1 cellular context compared by ENCODE assay signal in the genomic region with DNA sequence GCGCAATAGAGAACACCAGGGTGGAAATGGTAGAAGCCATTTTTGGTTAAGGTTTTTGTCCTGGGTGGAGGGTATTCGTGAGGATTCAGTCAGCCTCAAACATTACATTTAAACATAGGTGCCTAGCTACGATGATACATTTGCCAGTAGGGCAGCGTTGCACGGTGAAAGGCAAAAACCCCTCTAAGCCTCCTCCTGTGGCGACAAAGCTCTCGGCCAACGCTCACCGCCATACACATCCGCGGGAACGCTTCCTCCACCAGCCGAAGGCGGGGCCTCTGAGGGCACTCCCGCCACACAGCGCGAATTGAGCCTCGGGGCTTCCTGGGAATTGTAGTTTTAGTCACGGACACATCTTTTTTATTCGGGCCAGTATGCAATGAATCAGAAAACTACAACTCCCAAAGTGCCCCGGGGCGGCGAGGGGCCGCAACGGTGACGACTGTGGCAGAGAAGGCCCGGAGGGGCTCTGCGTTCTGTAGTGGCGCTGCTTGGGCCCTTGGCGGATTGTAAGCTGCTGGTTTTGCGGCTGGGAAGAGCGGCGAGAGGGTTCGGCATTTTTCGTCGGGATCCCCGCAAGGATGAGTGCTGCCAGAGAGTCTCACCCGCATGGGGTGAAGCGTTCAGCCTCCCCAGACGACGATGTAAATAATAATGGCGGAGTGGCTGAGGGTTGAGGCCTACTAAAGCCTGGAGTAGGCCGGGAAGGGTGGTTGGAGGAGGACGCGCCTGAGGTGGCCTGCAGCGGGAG.
A peak's percentile ranks its signal among the peaks of the same experiment; 100 is the strongest.
TF ChIP-seq lines count a peak whose summit lies in the region.

A gene (plus strand): TSS at position 450 of the 751 bp plus-strand sequence. CDS start 132 bp downstream, at position 582.

TF ChIP-seq in HepG2, 621 proteins besides CTCF, POLR2A, EP300 and RAD21 (continued from another document and continues in another):
- TF ChIP-seq, protein P1, sequence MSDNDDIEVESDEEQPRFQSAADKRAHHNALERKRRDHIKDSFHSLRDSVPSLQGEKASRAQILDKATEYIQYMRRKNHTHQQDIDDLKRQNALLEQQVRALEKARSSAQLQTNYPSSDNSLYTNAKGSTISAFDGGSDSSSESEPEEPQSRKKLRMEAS (IDR thresholded peaks at IDR 0.05), result 0 out of 2 replicates have a peak, but pooled peaks have one; percentile 49
- TF ChIP-seq CAMTA2 (CRISPR knock-in tag; IDR thresholded peaks at IDR 0.05; ENCODE audit: borderline replicate concordance), result peak; percentile 27; the same call in 1 of the 2 replicates
- no peak for TF ChIP-seq SSRP1 (CRISPR knock-in tag; IDR thresholded peaks at IDR 0.05)
- TF ChIP-seq, protein P2, sequence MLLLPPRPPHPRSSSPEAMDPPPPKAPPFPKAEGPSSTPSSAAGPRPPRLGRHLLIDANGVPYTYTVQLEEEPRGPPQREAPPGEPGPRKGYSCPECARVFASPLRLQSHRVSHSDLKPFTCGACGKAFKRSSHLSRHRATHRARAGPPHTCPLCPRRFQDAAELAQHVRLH (CRISPR knock-in tag; IDR thresholded peaks at IDR 0.05; ENCODE audit: borderline replicate concordance, low read depth), result peak; percentile 57; the same call in 1 of the 2 replicates
- TF ChIP-seq NRL (CRISPR knock-in tag; IDR thresholded peaks at IDR 0.05; ENCODE audit: borderline replicate concordance), result peak; percentile 89
- TF ChIP-seq CC2D1A (CRISPR knock-in tag; IDR thresholded peaks at IDR 0.05), result no peak
- TF ChIP-seq, protein P3, sequence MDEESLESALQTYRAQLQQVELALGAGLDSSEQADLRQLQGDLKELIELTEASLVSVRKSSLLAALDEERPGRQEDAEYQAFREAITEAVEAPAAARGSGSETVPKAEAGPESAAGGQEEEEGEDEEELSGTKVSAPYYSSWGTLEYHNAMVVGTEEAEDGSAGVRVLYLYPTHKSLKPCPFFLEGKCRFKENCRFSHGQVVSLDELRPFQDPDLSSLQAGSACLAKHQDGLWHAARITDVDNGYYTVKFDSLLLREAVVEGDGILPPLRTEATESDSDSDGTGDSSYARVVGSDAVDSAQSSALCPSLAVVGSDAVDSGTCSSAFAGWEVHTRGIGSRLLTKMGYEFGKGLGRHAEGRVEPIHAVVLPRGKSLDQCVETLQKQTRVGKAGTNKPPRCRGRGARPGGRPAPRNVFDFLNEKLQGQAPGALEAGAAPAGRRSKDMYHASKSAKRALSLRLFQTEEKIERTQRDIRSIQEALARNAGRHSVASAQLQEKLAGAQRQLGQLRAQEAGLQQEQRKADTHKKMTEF (CRISPR knock-in tag; IDR thresholded peaks at IDR 0.05), result peak; percentile 83
- no peak for TF ChIP-seq ZNF775 (CRISPR knock-in tag; IDR thresholded peaks at IDR 0.05; ENCODE audit: borderline replicate concordance)
- TF ChIP-seq, protein P4, sequence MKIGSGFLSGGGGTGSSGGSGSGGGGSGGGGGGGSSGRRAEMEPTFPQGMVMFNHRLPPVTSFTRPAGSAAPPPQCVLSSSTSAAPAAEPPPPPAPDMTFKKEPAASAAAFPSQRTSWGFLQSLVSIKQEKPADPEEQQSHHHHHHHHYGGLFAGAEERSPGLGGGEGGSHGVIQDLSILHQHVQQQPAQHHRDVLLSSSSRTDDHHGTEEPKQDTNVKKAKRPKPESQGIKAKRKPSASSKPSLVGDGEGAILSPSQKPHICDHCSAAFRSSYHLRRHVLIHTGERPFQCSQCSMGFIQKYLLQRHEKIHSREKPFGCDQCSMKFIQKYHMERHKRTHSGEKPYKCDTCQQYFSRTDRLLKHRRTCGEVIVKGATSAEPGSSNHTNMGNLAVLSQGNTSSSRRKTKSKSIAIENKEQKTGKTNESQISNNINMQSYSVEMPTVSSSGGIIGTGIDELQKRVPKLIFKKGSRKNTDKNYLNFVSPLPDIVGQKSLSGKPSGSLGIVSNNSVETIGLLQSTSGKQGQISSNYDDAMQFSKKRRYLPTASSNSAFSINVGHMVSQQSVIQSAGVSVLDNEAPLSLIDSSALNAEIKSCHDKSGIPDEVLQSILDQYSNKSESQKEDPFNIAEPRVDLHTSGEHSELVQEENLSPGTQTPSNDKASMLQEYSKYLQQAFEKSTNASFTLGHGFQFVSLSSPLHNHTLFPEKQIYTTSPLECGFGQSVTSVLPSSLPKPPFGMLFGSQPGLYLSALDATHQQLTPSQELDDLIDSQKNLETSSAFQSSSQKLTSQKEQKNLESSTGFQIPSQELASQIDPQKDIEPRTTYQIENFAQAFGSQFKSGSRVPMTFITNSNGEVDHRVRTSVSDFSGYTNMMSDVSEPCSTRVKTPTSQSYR (CRISPR knock-in tag; IDR thresholded peaks at IDR 0.05; ENCODE audit: borderline replicate concordance), result no peak; the same call in 1 of the 2 replicates
- TF ChIP-seq, protein P5, sequence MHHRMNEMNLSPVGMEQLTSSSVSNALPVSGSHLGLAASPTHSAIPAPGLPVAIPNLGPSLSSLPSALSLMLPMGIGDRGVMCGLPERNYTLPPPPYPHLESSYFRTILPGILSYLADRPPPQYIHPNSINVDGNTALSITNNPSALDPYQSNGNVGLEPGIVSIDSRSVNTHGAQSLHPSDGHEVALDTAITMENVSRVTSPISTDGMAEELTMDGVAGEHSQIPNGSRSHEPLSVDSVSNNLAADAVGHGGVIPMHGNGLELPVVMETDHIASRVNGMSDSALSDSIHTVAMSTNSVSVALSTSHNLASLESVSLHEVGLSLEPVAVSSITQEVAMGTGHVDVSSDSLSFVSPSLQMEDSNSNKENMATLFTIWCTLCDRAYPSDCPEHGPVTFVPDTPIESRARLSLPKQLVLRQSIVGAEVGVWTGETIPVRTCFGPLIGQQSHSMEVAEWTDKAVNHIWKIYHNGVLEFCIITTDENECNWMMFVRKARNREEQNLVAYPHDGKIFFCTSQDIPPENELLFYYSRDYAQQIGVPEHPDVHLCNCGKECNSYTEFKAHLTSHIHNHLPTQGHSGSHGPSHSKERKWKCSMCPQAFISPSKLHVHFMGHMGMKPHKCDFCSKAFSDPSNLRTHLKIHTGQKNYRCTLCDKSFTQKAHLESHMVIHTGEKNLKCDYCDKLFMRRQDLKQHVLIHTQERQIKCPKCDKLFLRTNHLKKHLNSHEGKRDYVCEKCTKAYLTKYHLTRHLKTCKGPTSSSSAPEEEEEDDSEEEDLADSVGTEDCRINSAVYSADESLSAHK (CRISPR knock-in tag; IDR thresholded peaks at IDR 0.05; ENCODE audit: borderline replicate concordance), result no peak
- peak; percentile 27; the same call in 1 of the 2 replicates for TF ChIP-seq TOE1 (CRISPR knock-in tag; IDR thresholded peaks at IDR 0.05)
- TF ChIP-seq ZNF816 (CRISPR knock-in tag; IDR thresholded peaks at IDR 0.05; ENCODE audit: borderline replicate concordance), result 0 out of 2 replicates have a peak, but pooled peaks have one; percentile 43
- peak; percentile 66; the same call in 1 of the 2 replicates for TF ChIP-seq ZNF549 (CRISPR knock-in tag; IDR thresholded peaks at IDR 0.05)
- TF ChIP-seq ZFY (CRISPR knock-in tag; IDR thresholded peaks at IDR 0.05), result peak; percentile 100
- TF ChIP-seq KDM5B (CRISPR knock-in tag; IDR thresholded peaks at IDR 0.05; ENCODE audit: borderline replicate concordance), result peak; percentile 96
- TF ChIP-seq HIVEP1 (CRISPR knock-in tag; IDR thresholded peaks at IDR 0.05), result peak; percentile 70; the same call in 1 of the 2 replicates
- TF ChIP-seq, protein P6, sequence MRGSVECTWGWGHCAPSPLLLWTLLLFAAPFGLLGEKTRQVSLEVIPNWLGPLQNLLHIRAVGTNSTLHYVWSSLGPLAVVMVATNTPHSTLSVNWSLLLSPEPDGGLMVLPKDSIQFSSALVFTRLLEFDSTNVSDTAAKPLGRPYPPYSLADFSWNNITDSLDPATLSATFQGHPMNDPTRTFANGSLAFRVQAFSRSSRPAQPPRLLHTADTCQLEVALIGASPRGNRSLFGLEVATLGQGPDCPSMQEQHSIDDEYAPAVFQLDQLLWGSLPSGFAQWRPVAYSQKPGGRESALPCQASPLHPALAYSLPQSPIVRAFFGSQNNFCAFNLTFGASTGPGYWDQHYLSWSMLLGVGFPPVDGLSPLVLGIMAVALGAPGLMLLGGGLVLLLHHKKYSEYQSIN (CRISPR knock-in tag; IDR thresholded peaks at IDR 0.05; ENCODE audit: borderline replicate concordance), result no peak
- TF ChIP-seq, protein P7, sequence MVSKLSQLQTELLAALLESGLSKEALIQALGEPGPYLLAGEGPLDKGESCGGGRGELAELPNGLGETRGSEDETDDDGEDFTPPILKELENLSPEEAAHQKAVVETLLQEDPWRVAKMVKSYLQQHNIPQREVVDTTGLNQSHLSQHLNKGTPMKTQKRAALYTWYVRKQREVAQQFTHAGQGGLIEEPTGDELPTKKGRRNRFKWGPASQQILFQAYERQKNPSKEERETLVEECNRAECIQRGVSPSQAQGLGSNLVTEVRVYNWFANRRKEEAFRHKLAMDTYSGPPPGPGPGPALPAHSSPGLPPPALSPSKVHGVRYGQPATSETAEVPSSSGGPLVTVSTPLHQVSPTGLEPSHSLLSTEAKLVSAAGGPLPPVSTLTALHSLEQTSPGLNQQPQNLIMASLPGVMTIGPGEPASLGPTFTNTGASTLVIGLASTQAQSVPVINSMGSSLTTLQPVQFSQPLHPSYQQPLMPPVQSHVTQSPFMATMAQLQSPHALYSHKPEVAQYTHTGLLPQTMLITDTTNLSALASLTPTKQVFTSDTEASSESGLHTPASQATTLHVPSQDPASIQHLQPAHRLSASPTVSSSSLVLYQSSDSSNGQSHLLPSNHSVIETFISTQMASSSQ (IDR thresholded peaks at IDR 0.05; ENCODE audit: low read depth), result no peak
- TF ChIP-seq, protein P7 (CRISPR knock-in tag; IDR thresholded peaks at IDR 0.05; ENCODE audit: borderline replicate concordance), result peak; percentile 59; the same call in 1 of the 2 replicates
- TF ChIP-seq, protein P8, sequence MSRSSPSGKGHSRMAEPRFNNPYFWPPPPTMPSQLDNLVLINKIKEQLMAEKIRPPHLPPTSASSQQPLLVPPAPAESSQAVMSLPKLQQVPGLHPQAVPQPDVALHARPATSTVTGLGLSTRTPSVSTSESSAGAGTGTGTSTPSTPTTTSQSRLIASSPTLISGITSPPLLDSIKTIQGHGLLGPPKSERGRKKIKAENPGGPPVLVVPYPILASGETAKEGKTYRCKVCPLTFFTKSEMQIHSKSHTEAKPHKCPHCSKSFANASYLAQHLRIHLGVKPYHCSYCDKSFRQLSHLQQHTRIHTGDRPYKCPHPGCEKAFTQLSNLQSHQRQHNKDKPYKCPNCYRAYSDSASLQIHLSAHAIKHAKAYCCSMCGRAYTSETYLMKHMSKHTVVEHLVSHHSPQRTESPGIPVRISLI (CRISPR knock-in tag; IDR thresholded peaks at IDR 0.05; ENCODE audit: borderline replicate concordance), result 0 out of 2 replicates have a peak, but pooled peaks have one; percentile 13
- no peak for TF ChIP-seq CCAR2 (optimal IDR thresholded peaks at IDR 0.05; ENCODE audit: low read depth, low read length)
- TF ChIP-seq ZFP62 (CRISPR knock-in tag; IDR thresholded peaks at IDR 0.05), result no peak
- peak; percentile 77; the same call in 1 of the 2 replicates for TF ChIP-seq ZNF274 (CRISPR knock-in tag; IDR thresholded peaks at IDR 0.05)
- TF ChIP-seq KLF9 (CRISPR knock-in tag; IDR thresholded peaks at IDR 0.05; ENCODE audit: low read depth), result no peak
- peak; percentile 28; the same call in 1 of the 2 replicates for TF ChIP-seq ZNF614 (CRISPR knock-in tag; IDR thresholded peaks at IDR 0.05; ENCODE audit: borderline replicate concordance)
- peak; percentile 32; the same call in 1 of the 2 replicates for TF ChIP-seq ZNF776 (CRISPR knock-in tag; IDR thresholded peaks at IDR 0.05)
- 0 out of 2 replicates have a peak, but pooled peaks have one; percentile 55 for TF ChIP-seq FOXC1 (CRISPR knock-in tag; IDR thresholded peaks at IDR 0.05; ENCODE audit: borderline replicate concordance)
- TF ChIP-seq MXI1 (IDR thresholded peaks at IDR 0.05; ENCODE audit: borderline replicate concordance, low read depth, low read length), result peak; percentile 46; the same call in 1 of the 3 replicates
- no peak for TF ChIP-seq ONECUT2 (CRISPR knock-in tag; IDR thresholded peaks at IDR 0.05)
- TF ChIP-seq, protein P9, sequence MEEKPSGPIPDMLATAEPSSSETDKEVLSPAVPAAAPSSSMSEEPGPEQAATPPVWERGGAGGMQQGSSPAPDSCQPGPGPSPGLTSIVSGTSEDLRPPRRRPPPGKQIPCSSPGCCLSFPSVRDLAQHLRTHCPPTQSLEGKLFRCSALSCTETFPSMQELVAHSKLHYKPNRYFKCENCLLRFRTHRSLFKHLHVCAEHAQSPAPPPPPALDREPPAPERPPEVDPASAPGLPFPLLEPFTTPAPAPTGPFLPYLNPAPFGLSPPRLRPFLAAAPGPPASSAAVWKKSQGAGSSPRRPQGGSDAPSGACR (CRISPR knock-in tag; IDR thresholded peaks at IDR 0.05), result no peak
- TF ChIP-seq, protein P10, sequence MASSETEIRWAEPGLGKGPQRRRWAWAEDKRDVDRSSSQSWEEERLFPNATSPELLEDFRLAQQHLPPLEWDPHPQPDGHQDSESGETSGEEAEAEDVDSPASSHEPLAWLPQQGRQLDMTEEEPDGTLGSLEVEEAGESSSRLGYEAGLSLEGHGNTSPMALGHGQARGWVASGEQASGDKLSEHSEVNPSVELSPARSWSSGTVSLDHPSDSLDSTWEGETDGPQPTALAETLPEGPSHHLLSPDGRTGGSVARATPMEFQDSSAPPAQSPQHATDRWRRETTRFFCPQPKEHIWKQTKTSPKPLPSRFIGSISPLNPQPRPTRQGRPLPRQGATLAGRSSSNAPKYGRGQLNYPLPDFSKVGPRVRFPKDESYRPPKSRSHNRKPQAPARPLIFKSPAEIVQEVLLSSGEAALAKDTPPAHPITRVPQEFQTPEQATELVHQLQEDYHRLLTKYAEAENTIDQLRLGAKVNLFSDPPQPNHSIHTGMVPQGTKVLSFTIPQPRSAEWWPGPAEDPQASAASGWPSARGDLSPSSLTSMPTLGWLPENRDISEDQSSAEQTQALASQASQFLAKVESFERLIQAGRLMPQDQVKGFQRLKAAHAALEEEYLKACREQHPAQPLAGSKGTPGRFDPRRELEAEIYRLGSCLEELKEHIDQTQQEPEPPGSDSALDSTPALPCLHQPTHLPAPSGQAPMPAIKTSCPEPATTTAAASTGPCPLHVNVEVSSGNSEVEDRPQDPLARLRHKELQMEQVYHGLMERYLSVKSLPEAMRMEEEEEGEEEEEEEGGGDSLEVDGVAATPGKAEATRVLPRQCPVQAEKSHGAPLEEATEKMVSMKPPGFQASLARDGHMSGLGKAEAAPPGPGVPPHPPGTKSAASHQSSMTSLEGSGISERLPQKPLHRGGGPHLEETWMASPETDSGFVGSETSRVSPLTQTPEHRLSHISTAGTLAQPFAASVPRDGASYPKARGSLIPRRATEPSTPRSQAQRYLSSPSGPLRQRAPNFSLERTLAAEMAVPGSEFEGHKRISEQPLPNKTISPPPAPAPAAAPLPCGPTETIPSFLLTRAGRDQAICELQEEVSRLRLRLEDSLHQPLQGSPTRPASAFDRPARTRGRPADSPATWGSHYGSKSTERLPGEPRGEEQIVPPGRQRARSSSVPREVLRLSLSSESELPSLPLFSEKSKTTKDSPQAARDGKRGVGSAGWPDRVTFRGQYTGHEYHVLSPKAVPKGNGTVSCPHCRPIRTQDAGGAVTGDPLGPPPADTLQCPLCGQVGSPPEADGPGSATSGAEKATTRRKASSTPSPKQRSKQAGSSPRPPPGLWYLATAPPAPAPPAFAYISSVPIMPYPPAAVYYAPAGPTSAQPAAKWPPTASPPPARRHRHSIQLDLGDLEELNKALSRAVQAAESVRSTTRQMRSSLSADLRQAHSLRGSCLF (CRISPR knock-in tag; IDR thresholded peaks at IDR 0.05; ENCODE audit: borderline replicate concordance), result peak; percentile 78; the same call in 1 of the 2 replicates
